Comparison of ENCODE assay signal across 8 cellular contexts in the genomic region with DNA sequence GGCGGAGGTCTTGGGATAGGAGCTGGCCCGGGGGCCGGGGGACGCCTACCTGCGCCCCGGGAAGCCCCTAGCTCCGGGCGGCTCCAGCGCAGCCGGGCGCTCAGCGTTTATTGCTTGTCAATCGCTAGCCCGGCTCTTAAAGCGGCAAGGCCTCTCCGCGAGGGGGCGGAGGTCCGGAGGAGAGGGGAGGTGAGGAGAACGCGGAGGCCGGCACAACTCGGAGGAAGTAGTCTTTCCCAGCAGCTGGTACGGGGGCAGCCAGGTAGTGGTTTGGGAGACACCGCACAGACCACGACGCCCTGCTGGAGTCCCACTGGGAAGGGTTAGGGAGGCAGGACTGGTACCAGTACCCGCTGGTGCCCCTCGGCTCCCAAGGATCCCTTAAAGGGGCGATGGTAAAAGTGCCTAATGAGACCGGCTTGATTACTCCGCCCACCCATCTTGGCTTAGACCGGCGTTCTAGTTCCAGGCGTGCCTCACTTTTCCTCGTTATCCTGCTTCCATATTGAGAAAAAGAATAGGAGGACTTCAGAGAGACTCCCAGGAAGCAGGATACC. TPM values are rescaled to one million over a fixed set of nuclear protein-coding genes. Genes with fewer than 3 reads are reported as not detected.
A peak's percentile ranks its signal among the peaks of the same experiment; 100 is the strongest.
DNase-seq lines count a peak whose midpoint lies in the region; ATAC-seq, FAIRE-seq and TF ChIP-seq lines count a peak whose summit lies in the region.

A gene with protein sequence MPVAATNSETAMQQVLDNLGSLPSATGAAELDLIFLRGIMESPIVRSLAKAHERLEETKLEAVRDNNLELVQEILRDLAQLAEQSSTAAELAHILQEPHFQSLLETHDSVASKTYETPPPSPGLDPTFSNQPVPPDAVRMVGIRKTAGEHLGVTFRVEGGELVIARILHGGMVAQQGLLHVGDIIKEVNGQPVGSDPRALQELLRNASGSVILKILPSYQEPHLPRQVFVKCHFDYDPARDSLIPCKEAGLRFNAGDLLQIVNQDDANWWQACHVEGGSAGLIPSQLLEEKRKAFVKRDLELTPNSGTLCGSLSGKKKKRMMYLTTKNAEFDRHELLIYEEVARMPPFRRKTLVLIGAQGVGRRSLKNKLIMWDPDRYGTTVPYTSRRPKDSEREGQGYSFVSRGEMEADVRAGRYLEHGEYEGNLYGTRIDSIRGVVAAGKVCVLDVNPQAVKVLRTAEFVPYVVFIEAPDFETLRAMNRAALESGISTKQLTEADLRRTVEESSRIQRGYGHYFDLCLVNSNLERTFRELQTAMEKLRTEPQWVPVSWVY (minus strand): TSS at position 112 of the 557 bp plus-strand sequence. CDS start 3,076 bp downstream, outside the sequence.

- no peak for FAIRE-seq in GM12891 (lab: Jason Lieb, UNC)

- no peak for TF ChIP-seq CTCF in lung (IDR thresholded peaks at IDR 0.05; ENCODE audit: control extremely low read depth, extremely low read depth)

- H3K27ac ChIP-seq in effector memory CD4-positive, alpha-beta T cell (ENCODE audit: insufficient read depth, low read length, poor library complexity, severe bottlenecking): peak within 1 kb of the TSS; percentile 57
- peak within 1 kb of the TSS; percentile 15 to 55 for H3K27ac ChIP-seq in lung (ENCODE audit: low read depth in 1 of 2, low read length in 1 of 2)

- DNase-seq in GM12891 (ENCODE audit: insufficient read length, low spot score) (peak; percentile 61), NCI-H524 (lab: John Stamatoyannopoulos, UW) (peak; percentile 83 to 91), lung (ENCODE audit: low spot score) (peak; percentile 44)
- DNase-seq in activated CD8-positive, alpha-beta memory T cell treated with anti-CD3 and anti-CD28 coated beads, Interleukin-2, amount 50 U/mL, for 4 hours: peak; percentile 59
- peak in 2 of 3 donors; percentile 36 to 44 for DNase-seq in effector memory CD4-positive, alpha-beta T cell
- peak; percentile 23 for DNase-seq in stimulated activated CD8-positive, alpha-beta memory T cell treated with anti-CD3 and anti-CD28 coated beads, Interleukin-12 subunit alpha, Interleukin-12 subunit beta, amount 100 ng/mL, for 4 hours (ENCODE audit: low read depth)

- TF ChIP-seq POLR2A in GM12891 (IDR thresholded peaks at IDR 0.05; ENCODE audit: low read depth, low read length): no peak

- H3K27me3 ChIP-seq in effector memory CD4-positive, alpha-beta T cell (replicated peaks; ENCODE audit: control insufficient read depth, insufficient read depth, low read length, poor library complexity, severe bottlenecking): peaks cover 5% of the 10 kb centered on the region
- no peaks in the 10 kb centered on the region for H3K27me3 ChIP-seq in lung (ENCODE audit: control insufficient read depth, insufficient read depth)

- 1% methylated on average over 35 to 36 of the region's 36 CpGs for WGBS in lung, 2 donors

- peaks cover 24% of the 10 kb centered on the region for H3K4me1 ChIP-seq in effector memory CD4-positive, alpha-beta T cell (ENCODE audit: control insufficient read depth, insufficient read depth, low read length, poor library complexity, severe bottlenecking)
- H3K4me1 ChIP-seq in lung (ENCODE audit: control insufficient read depth in 2 of 2, insufficient read depth in 2 of 2, low read length in 2 of 2): peaks cover 0 to 16% of the 10 kb centered on the region in 2 donors

- H3K9me3 ChIP-seq in effector memory CD4-positive, alpha-beta T cell (ENCODE audit: control insufficient read depth, low read length): no peaks in the 10 kb centered on the region
- no peaks in the 10 kb centered on the region for H3K9me3 ChIP-seq in lung (ENCODE audit: control insufficient read depth in 2 of 2, insufficient read depth in 1 of 2, low read length in 1 of 2)

- H3K4me3 ChIP-seq in effector memory CD4-positive, alpha-beta T cell (ENCODE audit: insufficient read depth, low read depth, low read length, poor library complexity, severe bottlenecking): peak within 1 kb of the TSS; percentile 83
- H3K4me3 ChIP-seq in lung: peak within 1 kb of the TSS; percentile 22

- no peaks in the 10 kb centered on the region for H3K36me3 ChIP-seq in effector memory CD4-positive, alpha-beta T cell (ENCODE audit: control insufficient read depth, insufficient read depth, low read length)
- no peaks in the 10 kb centered on the region for H3K36me3 ChIP-seq in lung (ENCODE audit: control insufficient read depth in 2 of 2, insufficient read depth in 2 of 2, low read length in 2 of 2)

- ATAC-seq in lung (ENCODE audit: insufficient read depth, low FRiP score): peak; percentile 23
- ATAC-seq in GM18873 (IDR thresholded peaks at IDR 0.05; ENCODE audit: low FRiP score, unreplicated experiment): no peak
- no peak for ATAC-seq in HG02571 (IDR thresholded peaks at IDR 0.05; ENCODE audit: unreplicated experiment)

TF ChIP-seq in GM12891, 5 proteins besides CTCF, POLR2A, EP300 and RAD21:
- no peak for TF ChIP-seq POLR2AphosphoS5 (IDR thresholded peaks at IDR 0.05; ENCODE audit: low read depth, low read length)
- TF ChIP-seq PAX5 (IDR thresholded peaks at IDR 0.05; ENCODE audit: insufficient read depth, low read length, severe bottlenecking): no peak
- TF ChIP-seq POU2F2 (IDR thresholded peaks at IDR 0.05; ENCODE audit: low read depth, low read length): no peak
- no peak for TF ChIP-seq SPI1 (IDR thresholded peaks at IDR 0.05; ENCODE audit: low read depth, low read length)
TF ChIP-seq in GM12891: peak in this region for 0.

RNA-seq across cellular contexts. Expression of the gene that starts here (rescaled TPM):
- polyA plus RNA-seq in GM12891 (2012; ENCODE audit: low read depth, missing spikeins): 0.04 TPM
- total RNA-seq in lung: 1 to 10 TPM; 1.1 to 1.3 TPM
- polyA plus RNA-seq in lung: under 1 TPM; 0.24 to 0.25 TPM

Comparison
In these comparisons a context has a peak if more than half of its experiments do, and no peak if none do; other contexts are left out.
1. DNase-seq: peak in every context shown above with its lines; median percentile 87 in NCI-H524; 61 in GM12891; 59 in activated CD8-positive, alpha-beta memory T cell treated with anti-CD3 and anti-CD28 coated beads, Interleukin-2, amount 50 U/mL, for 4 hours; 44 in lung; 40 in effector memory CD4-positive, alpha-beta T cell; 23 in stimulated activated CD8-positive, alpha-beta memory T cell treated with anti-CD3 and anti-CD28 coated beads, Interleukin-12 subunit alpha, Interleukin-12 subunit beta, amount 100 ng/mL, for 4 hours.